Comparison of ENCODE assay signal across 21 cellular contexts in genomic region chr12:69115955-69116354, GRCh38.
"Had no signal": no experiment of that assay in that cellular context is flagged by ENCODE, and none has a peak within 500 bp of the region (broad histone marks: within the 10 kb centered on the region; RNA-seq: fewer than 3 reads in every experiment).

No MANE protein-coding gene starts in this region.

- H3K4me2 ChIP-seq: neural progenitor cell had no signal

- H3K9me3 Mint-ChIP-seq: naive thymus-derived CD4-positive, alpha-beta T cell; nephron; neural progenitor cell; stimulated activated effector memory CD8-positive, alpha-beta T cell treated with anti-CD3 and anti-CD28 coated beads, Interleukin-12 subunit alpha, Interleukin-12 subunit beta, amount 100 ng/mL, for 72 hours had no signal

- H3K4me1 ChIP-seq: neural progenitor cell, prostate gland, sigmoid colon, stomach, thyroid gland had no signal

- H3K27ac ChIP-seq: dorsolateral prefrontal cortex, left lung, neural progenitor cell, prostate gland, sigmoid colon, stomach, thyroid gland had no signal

- H2AFZ ChIP-seq: neural progenitor cell had no signal

- H3K36me3 ChIP-seq: left lung, neural progenitor cell, prostate gland, sigmoid colon, stomach, thyroid gland had no signal

- H3K4me1 Mint-ChIP-seq: naive thymus-derived CD4-positive, alpha-beta T cell; nephron; stimulated activated effector memory CD8-positive, alpha-beta T cell treated with anti-CD3 and anti-CD28 coated beads, Interleukin-12 subunit alpha, Interleukin-12 subunit beta, amount 100 ng/mL, for 72 hours had no signal

- H3K4me3 ChIP-seq: dorsolateral prefrontal cortex, left lung, neural progenitor cell, prostate gland, sigmoid colon, stomach, thyroid gland had no signal

- H3K27me3 ChIP-seq: dorsolateral prefrontal cortex, left lung, neural progenitor cell, sigmoid colon, stomach, thyroid gland had no signal

- ATAC-seq: left cardiac atrium; left lung; naive thymus-derived CD4-positive, alpha-beta T cell; right cardiac atrium; stimulated activated effector memory CD8-positive, alpha-beta T cell treated with anti-CD3 and anti-CD28 coated beads, Interleukin-12 subunit alpha, Interleukin-12 subunit beta, amount 100 ng/mL, for 72 hours had no signal

- H3K27ac Mint-ChIP-seq: naive thymus-derived CD4-positive, alpha-beta T cell; nephron; neural progenitor cell; stimulated activated effector memory CD8-positive, alpha-beta T cell treated with anti-CD3 and anti-CD28 coated beads, Interleukin-12 subunit alpha, Interleukin-12 subunit beta, amount 100 ng/mL, for 72 hours had no signal

- DNase-seq: dorsolateral prefrontal cortex; effector CD4-positive, alpha-beta T cell; hypothalamus; left cardiac atrium; left lung; mesenchymal stem cell; midbrain; naive thymus-derived CD4-positive, alpha-beta T cell; nucleus accumbens; right cardiac atrium; sigmoid colon; stimulated activated CD4-positive, alpha-beta T cell treated with anti-CD3 and anti-CD28 coated beads, Interleukin-2, amount 100 ng/mL, for 24 hours; stimulated activated CD4-positive, alpha-beta T cell treated with anti-CD3 and anti-CD28 coated beads, Interleukin-4, amount 100 ng/mL, for 24 hours; stimulated activated naive CD4-positive, alpha-beta T cell treated with Interleukin-2 at 50 U/mL for 16 hours; stomach; thyroid gland; trophoblast cell had no signal

- H3K36me3 Mint-ChIP-seq: naive thymus-derived CD4-positive, alpha-beta T cell; neural progenitor cell; stimulated activated effector memory CD8-positive, alpha-beta T cell treated with anti-CD3 and anti-CD28 coated beads, Interleukin-12 subunit alpha, Interleukin-12 subunit beta, amount 100 ng/mL, for 72 hours had no signal

- H3K4me3 Mint-ChIP-seq: naive thymus-derived CD4-positive, alpha-beta T cell; nephron; neural progenitor cell; stimulated activated effector memory CD8-positive, alpha-beta T cell treated with anti-CD3 and anti-CD28 coated beads, Interleukin-12 subunit alpha, Interleukin-12 subunit beta, amount 100 ng/mL, for 72 hours had no signal
